Comparison of ENCODE assay signal across 21 cellular contexts in genomic region chr10:48442090-48442808, GRCh38.
"Had no signal": no experiment of that assay in that cellular context is flagged by ENCODE, and none has a peak within 500 bp of the region (broad histone marks: within the 10 kb centered on the region; RNA-seq: fewer than 3 reads in every experiment).

No MANE protein-coding gene starts in this region.

- H3K9me3 Mint-ChIP-seq: activated CD4-positive, alpha-beta T cell treated with anti-CD3 and anti-CD28 coated beads, Interleukin-2, amount 10 ng/mL, durations not matched to agents 24 days and 14 days; activated naive CD8-positive, alpha-beta T cell treated with anti-CD3 and anti-CD28 coated beads, Interleukin-2, amount 10 ng/mL, durations not matched to agents 7 days and 5 days; central memory CD8-positive, alpha-beta T cell; naive B cell; stimulated activated naive CD8-positive, alpha-beta T cell treated with anti-CD3 and anti-CD28 coated beads, Interleukin-15, Interleukin-2, amounts not matched to agents 100 ng/mL and 50 ng/mL, for 24 hours; type B pancreatic cell had no signal

- H3K9me3 ChIP-seq: gastrocnemius medialis, heart left ventricle, neutrophil had no signal

- H3K36me3 Mint-ChIP-seq: activated naive CD8-positive, alpha-beta T cell treated with anti-CD3 and anti-CD28 coated beads, Interleukin-2, amount 10 ng/mL, durations not matched to agents 7 days and 5 days; naive B cell had no signal

- H3K4me3 ChIP-seq: gastrocnemius medialis, heart left ventricle had no signal

- H3K27me3 Mint-ChIP-seq: activated CD4-positive, alpha-beta T cell treated with anti-CD3 and anti-CD28 coated beads, Interleukin-2, amount 10 ng/mL, durations not matched to agents 24 days and 14 days; activated naive CD8-positive, alpha-beta T cell treated with anti-CD3 and anti-CD28 coated beads, Interleukin-2, amount 10 ng/mL, durations not matched to agents 7 days and 5 days; stimulated activated naive CD8-positive, alpha-beta T cell treated with anti-CD3 and anti-CD28 coated beads, Interleukin-15, Interleukin-2, amounts not matched to agents 100 ng/mL and 50 ng/mL, for 24 hours had no signal

- H3K4me1 ChIP-seq: gastrocnemius medialis, heart left ventricle had no signal

- ATAC-seq: activated CD8-positive, alpha-beta T cell treated with anti-CD3 and anti-CD28 coated beads, Interleukin-2, amount 10 ng/mL, durations not matched to agents 7 days and 5 days; gastrocnemius medialis; heart left ventricle had no signal

- H3K4me3 Mint-ChIP-seq: activated CD4-positive, alpha-beta T cell treated with anti-CD3 and anti-CD28 coated beads, Interleukin-2, amount 10 ng/mL, durations not matched to agents 24 days and 14 days; activated CD8-positive, alpha-beta T cell treated with anti-CD3 and anti-CD28 coated beads, Interleukin-2, amount 10 ng/mL, durations not matched to agents 7 days and 5 days; activated naive CD8-positive, alpha-beta T cell treated with anti-CD3 and anti-CD28 coated beads, Interleukin-2, amount 10 ng/mL, durations not matched to agents 7 days and 5 days; central memory CD8-positive, alpha-beta T cell; naive B cell; stimulated activated naive CD8-positive, alpha-beta T cell treated with anti-CD3 and anti-CD28 coated beads, Interleukin-15, Interleukin-2, amounts not matched to agents 100 ng/mL and 50 ng/mL, for 24 hours; type B pancreatic cell had no signal

- H3K27ac Mint-ChIP-seq: activated CD4-positive, alpha-beta T cell treated with anti-CD3 and anti-CD28 coated beads, Interleukin-2, amount 10 ng/mL, durations not matched to agents 24 days and 14 days; activated CD8-positive, alpha-beta T cell treated with anti-CD3 and anti-CD28 coated beads, Interleukin-2, amount 10 ng/mL, durations not matched to agents 7 days and 5 days; activated naive CD8-positive, alpha-beta T cell treated with anti-CD3 and anti-CD28 coated beads, Interleukin-2, amount 10 ng/mL, durations not matched to agents 7 days and 5 days; naive B cell; stimulated activated naive CD8-positive, alpha-beta T cell treated with anti-CD3 and anti-CD28 coated beads, Interleukin-15, Interleukin-2, amounts not matched to agents 100 ng/mL and 50 ng/mL, for 24 hours had no signal

- DNase-seq: activated CD4-positive, alpha-beta T cell treated with anti-CD3 and anti-CD28 coated beads, Interleukin-2, amount 10 ng/mL, durations not matched to agents 24 days and 14 days; activated CD4-positive, CD25-positive, alpha-beta regulatory T cell; activated CD8-positive, alpha-beta memory T cell treated with anti-CD3 and anti-CD28 coated beads, Interleukin-2, amount 50 U/mL, for 4 hours; activated CD8-positive, alpha-beta T cell treated with anti-CD3 and anti-CD28 coated beads, Interleukin-2, amount 10 ng/mL, durations not matched to agents 7 days and 5 days; activated gamma-delta T cell treated with Interleukin-2 at 50 U/mL for 16 hours; activated naive CD8-positive, alpha-beta T cell treated with anti-CD3 and anti-CD28 coated beads, Interleukin-2, amount 10 ng/mL, durations not matched to agents 7 days and 5 days; anterior cingulate cortex; brain microvascular endothelial cell; effector memory CD4-positive, alpha-beta T cell; gastrocnemius medialis; heart left ventricle; mammary epithelial cell; naive B cell; stimulated activated CD4-positive, alpha-beta T cell treated with anti-CD3 and anti-CD28 coated beads, Interleukin-15, amount 100 ng/mL, for 24 hours; stimulated activated CD4-positive, alpha-beta T cell treated with anti-CD3 and anti-CD28 coated beads, Interleukin-4, amount 100 ng/mL, for 24 hours; SW 1271 had no signal

- H3K4me1 Mint-ChIP-seq: activated CD4-positive, alpha-beta T cell treated with anti-CD3 and anti-CD28 coated beads, Interleukin-2, amount 10 ng/mL, durations not matched to agents 24 days and 14 days; naive B cell had no signal

- H3K36me3 ChIP-seq: gastrocnemius medialis had no signal

- H3K27ac ChIP-seq: brain microvascular endothelial cell, epithelial cell of prostate, gastrocnemius medialis, heart left ventricle, neutrophil had no signal

- H3K27me3 ChIP-seq: brain microvascular endothelial cell, gastrocnemius medialis, heart left ventricle, neutrophil had no signal
